Comparison of ENCODE assay signal across 11 cellular contexts in the genomic region with DNA sequence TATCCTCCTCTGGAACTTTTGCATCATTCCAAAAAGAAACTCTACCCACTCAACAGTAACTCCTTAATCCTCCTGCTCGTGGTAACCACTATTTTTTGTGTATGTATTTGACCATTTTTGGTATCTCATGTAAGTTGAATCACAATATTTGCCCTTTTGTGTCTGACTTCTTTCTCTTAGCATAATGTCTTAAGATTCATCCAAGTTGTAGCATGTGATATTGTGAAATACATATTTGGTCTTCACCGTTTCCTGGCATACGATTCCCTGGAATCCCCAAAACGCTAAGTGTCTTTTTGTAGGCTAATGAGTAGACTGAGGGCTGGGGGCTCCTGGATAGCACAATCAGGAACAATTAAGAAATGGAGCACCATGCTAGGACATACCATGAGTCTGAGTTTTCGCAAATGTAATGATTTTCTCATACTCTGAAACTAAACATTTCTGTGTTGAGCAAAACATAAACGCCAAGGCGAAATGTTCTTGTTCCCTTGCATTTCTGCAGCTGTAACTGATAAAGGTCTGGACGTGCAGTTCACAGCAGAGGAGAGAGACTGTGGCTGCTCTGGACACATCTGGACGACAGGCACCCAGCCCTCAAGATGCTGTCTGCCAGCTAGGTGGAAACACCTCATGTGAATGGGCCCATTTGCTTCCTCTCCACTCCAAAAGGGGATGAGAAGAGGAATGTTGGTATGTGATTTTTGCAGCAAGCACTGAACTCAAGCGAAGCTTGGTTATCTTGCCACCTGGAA. TPM values are rescaled to one million over a fixed set of nuclear protein-coding genes. Genes with fewer than 3 reads are reported as not detected.
DNase-seq lines count a peak whose midpoint lies in the region; ATAC-seq, FAIRE-seq and TF ChIP-seq lines count a peak whose summit lies in the region.
"Had no signal": no experiment of that assay in that cellular context is flagged by ENCODE, and none has a peak within 500 bp of the region (broad histone marks: within the 10 kb centered on the region; RNA-seq: fewer than 3 reads in every experiment).

No MANE protein-coding gene starts in this region.

- peaks cover 68% of the 10 kb centered on the region for H4K20me1 ChIP-seq in DOHH2 (ENCODE audit: control insufficient read depth, insufficient read depth, low read depth, low read length)

- peaks cover 12% of the 10 kb centered on the region for H3K36me3 Mint-ChIP-seq in endothelial cell (ENCODE audit: low read depth, unreplicated experiment)

- H3K27ac ChIP-seq in DOHH2 (ENCODE audit: low read depth, low read length) (peak overlapping the region; percentile 32), RWPE2 (ENCODE audit: poor library complexity, severe bottlenecking) (peak overlapping the region; percentile 17), parathyroid adenoma (no peak overlapping the region), small intestine (ENCODE audit: low read depth in 1 of 2, low read length in 1 of 2) (no peak overlapping the region)
- H3K27ac ChIP-seq: WERI-Rb-1 had no signal

- ATAC-seq in RWPE2 (ENCODE audit: low read depth) (no peak), left colon (no peak), HG02763 (IDR thresholded peaks at IDR 0.05; ENCODE audit: unreplicated experiment) (no peak)

- TF ChIP-seq CTCF in DOHH2 (IDR thresholded peaks at IDR 0.05; ENCODE audit: low read depth, low read length, poor library complexity, severe bottlenecking), result no peak
- TF ChIP-seq CTCF in RWPE2 (IDR thresholded peaks at IDR 0.05; ENCODE audit: poor library complexity, severe bottlenecking), result no peak
- TF ChIP-seq CTCF in endothelial cell (IDR thresholded peaks at IDR 0.05; ENCODE audit: unreplicated experiment), result no peak
- TF ChIP-seq CTCF in parathyroid adenoma (IDR thresholded peaks at IDR 0.05), result no peak

- intact Hi-C loops in left colon (cut with DNase I, micrococcal nuclease), result no loop called here

- H3K36me3 ChIP-seq in DOHH2 (ENCODE audit: control insufficient read depth, low read length), result peaks cover 27% of the 10 kb centered on the region
- H3K36me3 ChIP-seq in RWPE2 (ENCODE audit: low read depth), result peaks cover 30% of the 10 kb centered on the region
- no peaks in the 10 kb centered on the region for H3K36me3 ChIP-seq in parathyroid adenoma (ENCODE audit: control insufficient read depth, insufficient read depth, low read length)
- H3K36me3 ChIP-seq in small intestine (ENCODE audit: control insufficient read depth in 2 of 2, insufficient read depth in 2 of 2, low read length in 2 of 2), result peaks cover 0 to 2% of the 10 kb centered on the region in 2 donors

- no peak overlapping the region for H3K4me3 Mint-ChIP-seq in endothelial cell (ENCODE audit: unreplicated experiment)

- H3K4me1 Mint-ChIP-seq in endothelial cell (ENCODE audit: unreplicated experiment), result peaks cover 74% of the 10 kb centered on the region

- no peaks in the 10 kb centered on the region for H3K9me2 ChIP-seq in DOHH2 (replicated peaks; ENCODE audit: control insufficient read depth, low read length)

- DNase-seq in RWPE2 (ENCODE audit: low spot score) (no peak), endothelial cell (ENCODE audit: low spot score) (no peak), T-helper 9 cell (no peak), left colon (no peak), small intestine (no peak)
- DNase-seq: kidney glomerular epithelial cell, WERI-Rb-1 had no signal

- 0 out of 2 replicates have a peak, but pooled peaks cover 4% of the 10 kb centered on the region for H3F3A ChIP-seq in DOHH2 (ENCODE audit: control insufficient read depth, insufficient read depth)

- H3K9me3 ChIP-seq in DOHH2 (ENCODE audit: control insufficient read depth, insufficient read depth, low read length) (no peaks in the 10 kb centered on the region), RWPE2 (ENCODE audit: severe bottlenecking) (no peaks in the 10 kb centered on the region), parathyroid adenoma (ENCODE audit: control insufficient read depth, low read length) (no peaks in the 10 kb centered on the region), small intestine (ENCODE audit: control insufficient read depth, low read depth) (no peaks in the 10 kb centered on the region)

- H3K79me2 ChIP-seq in DOHH2 (ENCODE audit: control insufficient read depth, low read length) (peaks cover 99% of the 10 kb centered on the region), parathyroid adenoma (peaks cover 88% of the 10 kb centered on the region)

- WGBS in small intestine, 3 donors, result 56 to 74% (median 68%) methylated on average over 10 of the region's 10 CpGs

- H3K27me3 ChIP-seq in DOHH2 (ENCODE audit: control insufficient read depth, low read length) (no peaks in the 10 kb centered on the region), RWPE2 (ENCODE audit: insufficient read depth, poor library complexity, severe bottlenecking) (no peaks in the 10 kb centered on the region), parathyroid adenoma (ENCODE audit: control insufficient read depth, insufficient read depth, low read length) (no peaks in the 10 kb centered on the region), small intestine (ENCODE audit: control insufficient read depth in 2 of 2, insufficient read depth in 2 of 2, low read length in 2 of 2) (no peaks in the 10 kb centered on the region)
- H3K27me3 ChIP-seq: dorsolateral prefrontal cortex had no signal

- peak overlapping the region; percentile 59 for H3K27ac Mint-ChIP-seq in endothelial cell (ENCODE audit: unreplicated experiment)

- H3K9ac ChIP-seq in parathyroid adenoma, result no peak overlapping the region

- H3K4me3 ChIP-seq in DOHH2 (ENCODE audit: low read length) (peak overlapping the region; percentile 27), RWPE2 (ENCODE audit: severe bottlenecking) (no peak overlapping the region), parathyroid adenoma (ENCODE audit: low read depth, low read length) (no peak overlapping the region), small intestine (ENCODE audit: low read depth in 1 of 2, low read length in 2 of 2) (no peak overlapping the region)
- H3K4me3 ChIP-seq: dorsolateral prefrontal cortex had no signal

- H3K4me2 ChIP-seq in DOHH2 (ENCODE audit: low read length), result peak overlapping the region; percentile 51
- H3K4me2 ChIP-seq in parathyroid adenoma (ENCODE audit: low read length), result peak overlapping the region; percentile 15

- FAIRE-seq in small intestine (lab: Jason Lieb, UNC), result no peak

- H3K4me1 ChIP-seq in DOHH2 (ENCODE audit: control insufficient read depth, low read length) (peaks cover 92% of the 10 kb centered on the region), RWPE2 (ENCODE audit: insufficient read depth, poor library complexity, severe bottlenecking) (peaks cover 54% of the 10 kb centered on the region), parathyroid adenoma (peaks cover 69% of the 10 kb centered on the region), small intestine (ENCODE audit: control insufficient read depth in 2 of 2, insufficient read depth in 1 of 2, low read depth in 1 of 2, low read length in 1 of 2) (peaks cover 12 to 41% of the 10 kb centered on the region in 2 donors)

- H2AFZ ChIP-seq in parathyroid adenoma, result no peak overlapping the region

- H3K9me3 Mint-ChIP-seq in endothelial cell (ENCODE audit: unreplicated experiment), result no peaks in the 10 kb centered on the region

- peaks cover 2% of the 10 kb centered on the region for H3K27me3 Mint-ChIP-seq in endothelial cell (ENCODE audit: unreplicated experiment)

RNA-seq across cellular contexts. Expression of a gene that starts 38.4 kb away (rescaled TPM):
- 136 TPM for total RNA-seq in endothelial cell (ENCODE audit: unreplicated experiment)
- total RNA-seq in left colon, result 10 to 100 TPM; 64.6 to 90.7 TPM
- 10 to 100 TPM; 15.7 to 27.0 (median 22.4) TPM for polyA plus RNA-seq in small intestine

Comparison
In these comparisons a context has a peak if more than half of its experiments do, and no peak if none do; other contexts are left out.
1. H3K27ac ChIP-seq: peak in DOHH2 (single experiment) and RWPE2 (single experiment); none in parathyroid adenoma (single experiment) and small intestine (0 of 2).